ENCODE assay signal across 10 cellular contexts in the genomic region with DNA sequence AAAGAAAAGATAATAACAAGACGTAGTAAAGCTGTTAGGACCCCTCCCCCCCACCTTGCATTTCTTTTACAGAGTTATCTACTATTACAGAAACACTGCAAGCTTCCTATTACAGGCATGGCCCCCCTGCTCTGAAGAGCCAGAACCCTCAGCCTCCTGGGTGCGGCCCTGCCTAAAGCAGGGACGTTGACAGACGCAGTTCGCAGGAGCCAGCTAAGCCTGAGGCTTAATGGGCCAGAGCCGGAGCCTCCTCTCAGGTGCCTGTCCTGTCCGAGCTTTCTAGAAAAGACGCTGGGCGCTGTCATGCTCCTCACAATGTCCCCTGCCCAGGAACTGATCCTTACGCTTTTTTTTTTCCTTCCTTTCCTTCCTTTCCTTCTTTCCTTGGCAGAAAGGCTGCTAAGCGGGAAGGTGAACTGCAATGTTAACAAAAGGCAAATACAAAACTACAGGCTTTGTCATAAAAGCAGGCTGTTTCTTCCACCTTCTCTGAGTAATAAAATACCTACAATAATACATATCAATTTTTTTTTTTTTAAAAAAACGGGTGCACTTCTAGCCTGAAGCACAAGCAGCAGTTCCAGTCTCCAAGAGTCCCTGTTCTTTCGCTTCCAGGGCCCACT. TPM values are rescaled to one million over a fixed set of nuclear protein-coding genes. Genes with fewer than 3 reads are reported as not detected.
DNase-seq lines count a peak whose midpoint lies in the region; ATAC-seq and TF ChIP-seq lines count a peak whose summit lies in the region.
"Had no signal": no experiment of that assay in that cellular context is flagged by ENCODE, and none has a peak within 500 bp of the region (broad histone marks: within the 10 kb centered on the region; RNA-seq: fewer than 3 reads in every experiment).

No MANE protein-coding gene starts in this region.

- dilution Hi-C loops in mammary epithelial cell (cut with HindIII; ENCODE audit: low sequenced_read_pairs), result loop anchor here (5.0 kb wide), 2 partner anchors 42 to 78 kb away; no protein-coding TSS in a partner anchor

- H3K27me3 Mint-ChIP-seq in mesothelial cell of epicardium (ENCODE audit: low read depth), result peaks cover 92% of the 10 kb centered on the region

- CTCF ChIA-PET in mammary epithelial cell (lab: Charles Lee; ENCODE audit: low non-redundant PET), result no interaction called here

- TF ChIP-seq POLR2A in vagina (IDR thresholded peaks at IDR 0.05), result no peak

- H3K27me3 ChIP-seq in heart right ventricle (peaks cover 25 to 99% (median 97%) of the 10 kb centered on the region in 7 donors), mammary epithelial cell (ENCODE audit: insufficient read depth, low read length) (peaks cover 2% of the 10 kb centered on the region), vagina (peaks cover 18% of the 10 kb centered on the region)

- H3K4me2 ChIP-seq in mammary epithelial cell (ENCODE audit: insufficient read depth, low read depth, low read length), result peak overlapping the region; percentile 75

- TF ChIP-seq CTCF in heart right ventricle (IDR thresholded peaks at IDR 0.05) (no peak), mammary epithelial cell (conservative IDR thresholded peaks at IDR 0.05 in 1 of 2, IDR thresholded peaks at IDR 0.05 in 1 of 2; ENCODE audit: extremely low read depth in 1 of 2, insufficient read depth in 1 of 2, low read depth in 1 of 2, low read length in 2 of 2) (no peak), mesothelial cell of epicardium (IDR thresholded peaks at IDR 0.05; ENCODE audit: unreplicated experiment) (no peak), vagina (IDR thresholded peaks at IDR 0.05) (no peak)

- H3K9me3 Mint-ChIP-seq in mesothelial cell of epicardium, result no peaks in the 10 kb centered on the region

- no peak overlapping the region for H3K27ac Mint-ChIP-seq in mesothelial cell of epicardium

- H3K9me3 ChIP-seq in heart right ventricle, result peaks cover 0 to 6% (median 0%) of the 10 kb centered on the region in 11 donors
- no peaks in the 10 kb centered on the region for H3K9me3 ChIP-seq in mammary epithelial cell (replicated peaks; ENCODE audit: insufficient read depth, low read length)
- H3K9me3 ChIP-seq in vagina, result no peaks in the 10 kb centered on the region

- H3K4me3 ChIP-seq in heart right ventricle (peak overlapping the region in 9 of 10 donors; percentile 31 to 55 (median 43)), mammary epithelial cell (replicated peaks in 1 of 3; ENCODE audit: insufficient read depth in 1 of 3, low read depth in 2 of 3, low read length in 3 of 3) (peak overlapping the region; percentile 21 to 61 (median 50)), vagina (peak overlapping the region; percentile 32 to 46)

- BruUV-seq in mammary epithelial cell (replicated peaks; lab: Mats Ljungman, UMichigan), result no TSS peak

- DNase-seq in heart right ventricle (no peak), Right ventricle myocardium inferior (ENCODE audit: missing footprints) (no peak), mammary epithelial cell (no peak), mesothelial cell of epicardium (ENCODE audit: low spot score in 2 of 2, unreplicated experiment in 2 of 2) (peak in 1 of 2 experiments; percentile 25), vagina (ENCODE audit: extremely low spot score in 2 of 2) (no peak), NCI-H146 treated with DMSO at 0.1 percent for 48 hours (lab: John Stamatoyannopoulos, UW; ENCODE audit: unreplicated experiment) (no peak)
- no peak for DNase-seq in central memory CD4-positive, alpha-beta T cell
- DNase-seq: DMS 273 treated with DMSO at 0.1 percent for 48 hours had no signal

- no peaks in the 10 kb centered on the region for H3K36me3 ChIP-seq in heart right ventricle
- H3K36me3 ChIP-seq in mammary epithelial cell (ENCODE audit: insufficient read depth, low read length), result no peaks in the 10 kb centered on the region
- no peaks in the 10 kb centered on the region for H3K36me3 ChIP-seq in vagina

- peaks cover 12% of the 10 kb centered on the region for H3K4me1 Mint-ChIP-seq in mesothelial cell of epicardium

- intact Hi-C loops in heart right ventricle (cut with DNase I), result no loop called here
- intact Hi-C loops in Right ventricle myocardium inferior (cut with DNase I), result no loop called here
- intact Hi-C loops in mammary epithelial cell (cut with micrococcal nuclease), result no loop called here
- intact Hi-C loops in vagina (cut with DNase I), result no loop called here

- H3K79me2 ChIP-seq in mammary epithelial cell (ENCODE audit: insufficient read depth, low read length), result no peaks in the 10 kb centered on the region

- in situ Hi-C loops in mammary epithelial cell (cut with MboI; ENCODE audit: low sequenced_read_pairs in 2 of 2), result no loop called here

- ATAC-seq in heart right ventricle (no peak), Right ventricle myocardium inferior (no peak), HG03139 (IDR thresholded peaks at IDR 0.05; ENCODE audit: unreplicated experiment) (no peak)

- no peak overlapping the region for H3K9ac ChIP-seq in mammary epithelial cell (ENCODE audit: insufficient read depth, low read length)

- WGBS in heart right ventricle, 2 donors, result 44% methylated on average over 13 of the region's 13 CpGs
- 98% methylated on average over 11 of the region's 13 CpGs for WGBS in mammary epithelial cell (ENCODE audit: low coverage, missing lambda C conversion rate)

- H4K20me1 ChIP-seq in mammary epithelial cell (ENCODE audit: insufficient read depth, low read length), result no peaks in the 10 kb centered on the region

- H3K36me3 Mint-ChIP-seq in mesothelial cell of epicardium, result no peaks in the 10 kb centered on the region

- H3K27ac ChIP-seq in heart right ventricle, result no peak overlapping the region
- no peak overlapping the region for H3K27ac ChIP-seq in mammary epithelial cell (ENCODE audit: insufficient read depth, low read depth, low read length)
- H3K27ac ChIP-seq in vagina, result no peak overlapping the region

- H3K4me1 ChIP-seq in heart right ventricle (peaks cover under 1 to 39% (median 29%) of the 10 kb centered on the region in 9 donors), mammary epithelial cell (ENCODE audit: insufficient read depth, low read length) (peaks cover 9% of the 10 kb centered on the region), vagina (peaks cover 34% of the 10 kb centered on the region)

- H2AFZ ChIP-seq in mammary epithelial cell (ENCODE audit: low read depth, low read length), result peak overlapping the region; percentile 74

- peak overlapping the region; percentile 28 for H3K4me3 Mint-ChIP-seq in mesothelial cell of epicardium

RNA-seq across cellular contexts. Expression of a gene that starts 11.4 kb away (rescaled TPM):
- not detected for total RNA-seq in heart right ventricle
- polyA plus RNA-seq in heart right ventricle, result not detected
- not detected for total RNA-seq in Right ventricle myocardium inferior
- total RNA-seq in mammary epithelial cell, result 1 to 10 TPM in 1 of 2 donors, under 1 TPM in 1; 0.50 to 5.1 TPM
- 0.10 TPM for polyA plus RNA-seq in mammary epithelial cell
- 1.3 TPM for polyA minus RNA-seq in mammary epithelial cell
- not detected in 3 replicates for total RNA-seq in mesothelial cell of epicardium
- not detected for total RNA-seq in vagina
- total RNA-seq: LHCN-M2 had no signal

RNA-seq across cellular contexts. Expression of a gene that starts 49.6 kb away (rescaled TPM):
- total RNA-seq in heart right ventricle (10 to 100 TPM in 4 of 10 donors, 1 to 10 TPM in 6; 6.6 to 13.6 (median 8.9) TPM), Right ventricle myocardium inferior (6.6 TPM), mammary epithelial cell (10 to 100 TPM; 13.5 to 30.2 TPM), mesothelial cell of epicardium (27.0 to 29.3 TPM (median 29.1 TPM) in 3 replicates), vagina (28.5 TPM)
- polyA plus RNA-seq in heart right ventricle (1 to 10 TPM; 4.2 to 7.6 TPM), mammary epithelial cell (8.2 TPM)
- 23.6 TPM for polyA minus RNA-seq in mammary epithelial cell
